ENCODE assay signal across 1 cellular context in genomic region chr16:28181557-28181914, GRCh38.
TF ChIP-seq lines count a peak whose summit lies in the region.

No MANE protein-coding gene starts in this region.

TF ChIP-seq in GM23338, 12 proteins besides CTCF, POLR2A, EP300 and RAD21 (continued from another document):
- TF ChIP-seq REST (IDR thresholded peaks at IDR 0.05; ENCODE audit: unreplicated experiment) (no peak), POLR2AphosphoS5 (IDR thresholded peaks at IDR 0.05; ENCODE audit: low read depth) (no peak), EZH2phosphoT487 (IDR thresholded peaks at IDR 0.05; ENCODE audit: unreplicated experiment) (no peak), ETS1 (IDR thresholded peaks at IDR 0.05) (no peak), JUNB (IDR thresholded peaks at IDR 0.05; ENCODE audit: unreplicated experiment) (no peak)
